Comparison of ENCODE assay signal across 2 cellular contexts in genomic region chr4:88892646-88893045, GRCh38.
TF ChIP-seq lines count a peak whose summit lies in the region.

No MANE protein-coding gene starts in this region.

TF ChIP-seq in HepG2, 621 proteins besides CTCF, POLR2A, EP300 and RAD21 (continued from another document):
- TF ChIP-seq MAFK (conservative IDR thresholded peaks at IDR 0.05 in 1 of 2, IDR thresholded peaks at IDR 0.05 in 1 of 2; ENCODE audit: low read length in 2 of 2): peak; percentile 56 to 86
- TF ChIP-seq ZBTB2 (CRISPR knock-in tag; IDR thresholded peaks at IDR 0.05; ENCODE audit: low read depth): no peak
- no peak for TF ChIP-seq CHD2 (IDR thresholded peaks at IDR 0.05; ENCODE audit: low read depth, low read length)
- no peak for TF ChIP-seq ADNP (CRISPR knock-in tag; IDR thresholded peaks at IDR 0.05)
TF ChIP-seq in HepG2: peak in this region for 2.

TF ChIP-seq in K562, 482 proteins besides CTCF, POLR2A, EP300 and RAD21 (continued from another document):
- TF ChIP-seq MAFF (IDR thresholded peaks at IDR 0.05; ENCODE audit: low read length): peak; percentile 58; the same call in 1 of the 2 replicates
- TF ChIP-seq MAFK (IDR thresholded peaks at IDR 0.05; ENCODE audit: low read length): peak; percentile 54; the same call in 1 of the 2 replicates
TF ChIP-seq in K562: peak in this region for 5.
